Comparison of ENCODE assay signal across 11 cellular contexts in the genomic region with DNA sequence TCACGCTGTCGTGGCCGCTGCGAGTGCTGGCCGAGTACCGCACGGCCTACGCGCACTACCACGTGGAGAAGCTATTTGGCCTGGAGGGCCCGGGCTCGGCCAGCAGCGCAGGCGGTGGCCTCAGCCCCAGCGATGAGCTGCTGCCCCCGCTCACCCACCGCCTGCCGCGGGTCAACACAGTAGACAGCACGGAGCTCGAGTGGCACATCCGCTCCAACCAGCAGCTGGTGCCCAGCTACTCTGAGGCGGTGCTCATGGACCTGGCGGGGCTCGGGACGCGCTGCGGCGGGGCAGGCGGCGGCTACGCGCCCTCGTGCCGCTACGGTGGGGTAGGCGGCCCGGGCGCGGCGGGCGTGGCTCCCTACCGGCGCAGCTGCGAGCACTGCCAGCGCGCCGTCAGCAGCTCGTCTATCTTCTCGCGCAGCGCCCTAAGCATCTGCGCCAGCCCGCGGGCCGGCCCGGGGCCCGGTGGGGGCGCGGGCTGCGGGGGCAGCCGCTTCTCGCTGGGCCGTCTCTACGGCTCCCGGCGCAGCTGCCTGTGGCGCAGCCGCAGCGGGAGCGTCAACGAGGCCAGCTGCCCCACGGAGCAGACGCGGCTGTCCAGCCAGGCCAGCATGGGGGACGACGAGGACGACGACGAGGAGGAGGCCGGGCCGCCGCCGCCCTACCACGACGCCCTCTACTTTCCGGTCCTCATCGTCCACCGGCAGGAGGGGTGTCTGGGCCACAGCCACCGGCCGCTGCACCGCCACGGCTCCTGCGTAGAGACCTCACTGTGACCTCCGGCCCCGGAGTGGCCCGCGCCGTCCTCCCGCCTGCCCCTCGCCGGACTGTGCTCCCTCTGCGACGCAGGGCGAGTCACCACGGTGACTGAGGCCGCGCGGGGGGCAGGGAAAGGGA. TPM values are rescaled to one million over a fixed set of nuclear protein-coding genes. Genes with fewer than 3 reads are reported as not detected.
DNase-seq lines count a peak whose midpoint lies in the region; ATAC-seq, FAIRE-seq and TF ChIP-seq lines count a peak whose summit lies in the region.
"Had no signal": no experiment of that assay in that cellular context is flagged by ENCODE, and none has a peak within 500 bp of the region (broad histone marks: within the 10 kb centered on the region; RNA-seq: fewer than 3 reads in every experiment).

No MANE protein-coding gene starts in this region.

- intact Hi-C loops in naive thymus-derived CD4-positive, alpha-beta T cell (cut with micrococcal nuclease), result no loop called here

- no peak for FAIRE-seq in HTR-8/SVneo (lab: Jason Lieb, UNC)

- H3K4me3 Mint-ChIP-seq in naive thymus-derived CD4-positive, alpha-beta T cell, result peak overlapping the region in 4 of 10 donors; percentile 23 to 55 (median 36)
- H3K4me3 Mint-ChIP-seq: mesothelial cell of epicardium had no signal

- DNase-seq in effector memory CD4-positive, alpha-beta T cell, result no peak
- peak in 3 of 9 donors; percentile 25 to 49 (median 29) for DNase-seq in naive thymus-derived CD4-positive, alpha-beta T cell
- DNase-seq in DMS79 (lab: John Stamatoyannopoulos, UW), result no peak
- DNase-seq in GM20000 (ENCODE audit: low spot score), result no peak
- DNase-seq in NCI-H1436 treated with DMSO at 0.1 percent for 48 hours (lab: John Stamatoyannopoulos, UW), result no peak
- DNase-seq in HTR-8/SVneo (ENCODE audit: insufficient read length, low spot score), result no peak
- DNase-seq: DMS153 had no signal

- no peaks in the 10 kb centered on the region for H3K36me3 ChIP-seq in ACC112 (ENCODE audit: insufficient read depth, low read length)
- no peaks in the 10 kb centered on the region for H3K36me3 ChIP-seq in HUES48 (ENCODE audit: control insufficient read depth, insufficient read depth, low read length)
- H3K36me3 ChIP-seq in effector memory CD4-positive, alpha-beta T cell (ENCODE audit: control insufficient read depth, insufficient read depth, low read length), result no peaks in the 10 kb centered on the region
- H3K36me3 ChIP-seq in naive thymus-derived CD4-positive, alpha-beta T cell (ENCODE audit: control insufficient read depth in 2 of 3, insufficient read depth in 3 of 3, low read length in 3 of 3), result no peaks in the 10 kb centered on the region

- H3K27me3 ChIP-seq in ACC112 (ENCODE audit: insufficient read depth, low read length) (peaks cover 67% of the 10 kb centered on the region), HUES48 (ENCODE audit: control insufficient read depth, insufficient read depth, low read length) (peaks cover 46% of the 10 kb centered on the region)
- peaks cover 40% of the 10 kb centered on the region for H3K27me3 ChIP-seq in effector memory CD4-positive, alpha-beta T cell (replicated peaks; ENCODE audit: control insufficient read depth, insufficient read depth, low read length, poor library complexity, severe bottlenecking)
- H3K27me3 ChIP-seq in naive thymus-derived CD4-positive, alpha-beta T cell (ENCODE audit: control insufficient read depth in 2 of 2, insufficient read depth in 2 of 2, low read length in 2 of 2), result peaks cover 0 to 21% of the 10 kb centered on the region in 2 donors

- H3K27ac ChIP-seq in ACC112 (ENCODE audit: low read depth, low read length) (no peak overlapping the region), HUES48 (ENCODE audit: low read depth, low read length) (no peak overlapping the region)
- H3K27ac ChIP-seq in effector memory CD4-positive, alpha-beta T cell (ENCODE audit: insufficient read depth, low read length, poor library complexity, severe bottlenecking), result no peak overlapping the region
- H3K27ac ChIP-seq in naive thymus-derived CD4-positive, alpha-beta T cell (ENCODE audit: low read depth, low read length), result no peak overlapping the region

- H3K9me3 Mint-ChIP-seq in naive thymus-derived CD4-positive, alpha-beta T cell, result peaks cover 0 to 2% (median 0%) of the 10 kb centered on the region in 11 donors
- H3K9me3 Mint-ChIP-seq: mesothelial cell of epicardium had no signal

- ATAC-seq in naive thymus-derived CD4-positive, alpha-beta T cell, result peak; percentile 62

- H2AFZ ChIP-seq in ACC112 (ENCODE audit: low read length, unreplicated experiment), result peak overlapping the region; percentile 46

- H3K36me3 Mint-ChIP-seq in naive thymus-derived CD4-positive, alpha-beta T cell, result peaks cover 0 to 4% (median 0%) of the 10 kb centered on the region in 5 donors
- H3K36me3 Mint-ChIP-seq: mesothelial cell of epicardium had no signal

- peaks cover 4 to 14% (median 7%) of the 10 kb centered on the region in 7 donors for H3K4me1 Mint-ChIP-seq in naive thymus-derived CD4-positive, alpha-beta T cell
- H3K4me1 Mint-ChIP-seq: mesothelial cell of epicardium had no signal

- H3K9me3 ChIP-seq in HUES48 (ENCODE audit: control insufficient read depth, insufficient read depth, low read length), result no peaks in the 10 kb centered on the region
- no peaks in the 10 kb centered on the region for H3K9me3 ChIP-seq in effector memory CD4-positive, alpha-beta T cell (ENCODE audit: control insufficient read depth, low read length)
- no peaks in the 10 kb centered on the region for H3K9me3 ChIP-seq in naive thymus-derived CD4-positive, alpha-beta T cell (ENCODE audit: control insufficient read depth in 2 of 3, low read length in 3 of 3)

- POLR2A ChIA-PET in naive thymus-derived CD4-positive, alpha-beta T cell (lab: Charles Lee), result interaction anchor here (1.1 kb wide), 1 partner anchor 28 kb away, joined by 3 read pairs; no protein-coding TSS in a partner anchor

- H3K27ac Mint-ChIP-seq in naive thymus-derived CD4-positive, alpha-beta T cell, result no peak overlapping the region
- H3K27ac Mint-ChIP-seq: mesothelial cell of epicardium had no signal

- TF ChIP-seq CTCF in GM20000 (IDR thresholded peaks at IDR 0.05; ENCODE audit: extremely low read depth, missing control alignments), result no peak

- no peak overlapping the region for H3K9ac ChIP-seq in HUES48 (ENCODE audit: low read depth, low read length)

- H3K79me2 ChIP-seq in ACC112 (ENCODE audit: control insufficient read depth, insufficient read depth, low read length, unreplicated experiment), result no peaks in the 10 kb centered on the region

- H3K4me3 ChIP-seq in ACC112 (ENCODE audit: low read depth, low read length), result peak overlapping the region; percentile 63
- peak overlapping the region; percentile 34; the same call in 1 of the 2 replicates for H3K4me3 ChIP-seq in HUES48 (ENCODE audit: low read depth, low read length)
- peak overlapping the region; percentile 23 for H3K4me3 ChIP-seq in effector memory CD4-positive, alpha-beta T cell (ENCODE audit: insufficient read depth, low read depth, low read length, poor library complexity, severe bottlenecking)
- H3K4me3 ChIP-seq in naive thymus-derived CD4-positive, alpha-beta T cell (ENCODE audit: low read length), result no peak overlapping the region

- H3K4me1 ChIP-seq in ACC112 (ENCODE audit: control insufficient read depth, insufficient read depth, low read length, unreplicated experiment) (peaks cover 6% of the 10 kb centered on the region), HUES48 (ENCODE audit: control insufficient read depth, insufficient read depth, low read length) (peaks cover 14% of the 10 kb centered on the region)
- peaks cover 9% of the 10 kb centered on the region for H3K4me1 ChIP-seq in effector memory CD4-positive, alpha-beta T cell (ENCODE audit: control insufficient read depth, insufficient read depth, low read length, poor library complexity, severe bottlenecking)
- H3K4me1 ChIP-seq in naive thymus-derived CD4-positive, alpha-beta T cell (ENCODE audit: control insufficient read depth in 2 of 2, insufficient read depth in 2 of 2, low read length in 2 of 2), result no peaks in the 10 kb centered on the region

- H3K27me3 Mint-ChIP-seq in naive thymus-derived CD4-positive, alpha-beta T cell, result peaks cover 49 to 73% (median 63%) of the 10 kb centered on the region in 5 donors

- CTCF ChIA-PET in naive thymus-derived CD4-positive, alpha-beta T cell (lab: Charles Lee), result no interaction called here

RNA-seq across cellular contexts. Expression of gene TMEM151B, which starts 5.7 kb away (rescaled TPM):
- total RNA-seq in naive thymus-derived CD4-positive, alpha-beta T cell, result not detected
- polyA plus RNA-seq in naive thymus-derived CD4-positive, alpha-beta T cell, result under 1 TPM in 1 of 2 donors, not detected in 1; 0.22 TPM
- total RNA-seq: NCI-H460 had no signal

RNA-seq across cellular contexts. Expression of gene NFKBIE, which starts 10.6 kb away (rescaled TPM):
- total RNA-seq in naive thymus-derived CD4-positive, alpha-beta T cell, result 10 to 100 TPM in 4 of 5 experiments, 1 to 10 TPM in 1; 8.3 to 53.4 (median 29.4) TPM
- polyA plus RNA-seq in naive thymus-derived CD4-positive, alpha-beta T cell, result 1 to 10 TPM; 2.3 to 4.9 TPM

RNA-seq across cellular contexts. Expression of gene SLC35B2, which starts 18.7 kb away (rescaled TPM):
- 10 to 100 TPM in 4 of 5 experiments, 1 to 10 TPM in 1; 10.0 to 32.1 (median 17.6) TPM for total RNA-seq in naive thymus-derived CD4-positive, alpha-beta T cell
- polyA plus RNA-seq in naive thymus-derived CD4-positive, alpha-beta T cell, result 10 to 100 TPM; 24.5 to 41.7 TPM

RNA-seq across cellular contexts. Expression of gene HSP90AB1, which starts 29.1 kb away (rescaled TPM):
- total RNA-seq in naive thymus-derived CD4-positive, alpha-beta T cell, result 100 to 1,000 TPM; 345 to 750 (median 366) TPM
- polyA plus RNA-seq in naive thymus-derived CD4-positive, alpha-beta T cell, result 100 to 1,000 TPM; 422 to 558 TPM

RNA-seq across cellular contexts. Expression of gene AARS2, which starts 37.1 kb away (rescaled TPM):
- total RNA-seq in naive thymus-derived CD4-positive, alpha-beta T cell, result 10 to 100 TPM; 13.5 to 29.8 (median 20.9) TPM
- polyA plus RNA-seq in naive thymus-derived CD4-positive, alpha-beta T cell, result 10 to 100 TPM in 1 of 2 donors, 1 to 10 TPM in 1; 8.9 to 13.1 TPM
